ENCODE assay signal across 27 cellular contexts in genomic region chr1:112057736-112058135, GRCh38.
"Had no signal": no experiment of that assay in that cellular context is flagged by ENCODE, and none has a peak within 500 bp of the region (broad histone marks: within the 10 kb centered on the region; RNA-seq: fewer than 3 reads in every experiment).

No MANE protein-coding gene starts in this region.

- H3K27me3 ChIP-seq: SJSA1 had no signal

- H3K4me1 Mint-ChIP-seq: activated CD4-positive, alpha-beta T cell treated with anti-CD3 and anti-CD28 coated beads, Interleukin-2, amount 10 ng/mL, durations not matched to agents 24 days and 14 days; activated CD8-positive, alpha-beta memory T cell treated with anti-CD3 and anti-CD28 coated beads, Interleukin-2, amount 10 ng/mL, durations not matched to agents 7 days and 5 days; activated T-helper 17 cell treated with anti-CD3 and anti-CD28 coated beads, Interleukin-2, amount 50 U/mL, for 72 hours had no signal

- H3K36me3 ChIP-seq: SJSA1 had no signal

- H3K36me3 Mint-ChIP-seq: activated CD8-positive, alpha-beta memory T cell treated with anti-CD3 and anti-CD28 coated beads, Interleukin-2, amount 10 ng/mL, durations not matched to agents 7 days and 5 days; activated naive CD8-positive, alpha-beta T cell; brain had no signal

- H3K9me3 ChIP-seq: SJSA1 had no signal

- FAIRE-seq: astrocyte, K562 had no signal

- H3K9me3 Mint-ChIP-seq: activated B cell treated with CpG ODN at 0.5 μM for 24 hours; activated CD4-positive, alpha-beta T cell treated with anti-CD3 and anti-CD28 coated beads, Interleukin-2, amount 10 ng/mL, durations not matched to agents 24 days and 14 days; activated naive CD4-positive, alpha-beta T cell treated with anti-CD3 and anti-CD28 coated beads for 36 hours; activated T-cell treated with anti-CD3 and anti-CD28 coated beads, Interleukin-2, amount 50 U/mL, for 4 hours; activated T-helper 17 cell treated with anti-CD3 and anti-CD28 coated beads, Interleukin-2, amount 50 U/mL, for 72 hours; brain had no signal

- H3K27ac Mint-ChIP-seq: activated B cell treated with CpG ODN at 0.5 μM for 24 hours; activated CD4-positive, alpha-beta T cell treated with anti-CD3 and anti-CD28 coated beads, Interleukin-2, amount 10 ng/mL, durations not matched to agents 24 days and 14 days; activated CD8-positive, alpha-beta memory T cell treated with anti-CD3 and anti-CD28 coated beads, Interleukin-2, amount 10 ng/mL, durations not matched to agents 7 days and 5 days; activated naive CD4-positive, alpha-beta T cell treated with anti-CD3 and anti-CD28 coated beads for 36 hours; activated naive CD8-positive, alpha-beta T cell; activated T-helper 17 cell treated with anti-CD3 and anti-CD28 coated beads, Interleukin-2, amount 50 U/mL, for 72 hours; T-helper 17 cell had no signal

- H3K27ac ChIP-seq: SJSA1 had no signal

- DNase-seq: activated B cell treated with CpG ODN at 0.5 μM for 24 hours; activated CD4-positive, alpha-beta T cell treated with anti-CD3 and anti-CD28 coated beads for 1 hour; activated CD4-positive, alpha-beta T cell treated with anti-CD3 and anti-CD28 coated beads, Interleukin-2, amount 10 ng/mL, durations not matched to agents 24 days and 14 days; activated CD4-positive, alpha-beta T cell treated with anti-CD3 and anti-CD28 coated beads, Interleukin-2, amount 50 U/mL, for 48 hours; activated CD8-positive, alpha-beta memory T cell treated with anti-CD3 and anti-CD28 coated beads, Interleukin-2, amount 10 ng/mL, durations not matched to agents 7 days and 5 days; activated gamma-delta T cell; activated naive CD4-positive, alpha-beta T cell treated with anti-CD3 and anti-CD28 coated beads for 36 hours; activated T-cell treated with anti-CD3 and anti-CD28 coated beads, Interleukin-2, amount 50 U/mL, for 4 hours; amygdala; Karpas-422; MM.1S; NCI-H1105 treated with DMSO at 0.1 percent for 48 hours; NCI-H1436 treated with DMSO at 0.1 percent for 48 hours; NCI-H1930; NCI-H345; OCI-M1; RPMI8226; SHP77; T-helper 17 cell; T-helper 9 cell had no signal

- ATAC-seq: activated CD8-positive, alpha-beta memory T cell treated with anti-CD3 and anti-CD28 coated beads, Interleukin-2, amount 10 ng/mL, durations not matched to agents 7 days and 5 days; activated T-cell treated with anti-CD3 and anti-CD28 coated beads, Interleukin-2, amount 50 U/mL, for 4 hours; activated T-helper 17 cell treated with anti-CD3 and anti-CD28 coated beads, Interleukin-2, amount 50 U/mL, for 72 hours; K562; Panc1; T-helper 17 cell had no signal

- H3K4me3 Mint-ChIP-seq: activated B cell treated with CpG ODN at 0.5 μM for 24 hours; activated CD4-positive, alpha-beta T cell treated with anti-CD3 and anti-CD28 coated beads, Interleukin-2, amount 10 ng/mL, durations not matched to agents 24 days and 14 days; activated CD8-positive, alpha-beta memory T cell treated with anti-CD3 and anti-CD28 coated beads, Interleukin-2, amount 10 ng/mL, durations not matched to agents 7 days and 5 days; activated naive CD4-positive, alpha-beta T cell treated with anti-CD3 and anti-CD28 coated beads for 36 hours; activated naive CD8-positive, alpha-beta T cell; activated T-cell treated with anti-CD3 and anti-CD28 coated beads, Interleukin-2, amount 50 U/mL, for 4 hours; activated T-helper 17 cell treated with anti-CD3 and anti-CD28 coated beads, Interleukin-2, amount 50 U/mL, for 72 hours; brain; T-helper 17 cell had no signal

- H3K4me3 ChIP-seq: K562, SJSA1 had no signal

- H3K4me1 ChIP-seq: SJSA1 had no signal
